8 cellular contexts compared by ENCODE assay signal in genomic region chr1:211675230-211676105, GRCh38. TPM values are rescaled to one million over a fixed set of nuclear protein-coding genes. Genes with fewer than 3 reads are reported as not detected.
DNase-seq lines count a peak whose midpoint lies in the region; TF ChIP-seq lines count a peak whose summit lies in the region.

NEK2 (minus strand) TSS chr1:211675621; CDS start chr1:211675479, 142 bp downstream.

- TF ChIP-seq CTCF in Loucy (conservative IDR thresholded peaks at IDR 0.05; ENCODE audit: low read length): no peak
- no peak for TF ChIP-seq CTCF in fibroblast of villous mesenchyme (IDR thresholded peaks at IDR 0.05; ENCODE audit: insufficient read depth, low read depth, low read length)
- TF ChIP-seq CTCF in neural crest cell (conservative IDR thresholded peaks at IDR 0.05): no peak
- no peak for TF ChIP-seq CTCF in stomach (IDR thresholded peaks at IDR 0.05)

- H3K27ac ChIP-seq in stomach: peak within 1 kb of the TSS in 3 of 5 donors; percentile 31 to 42 (median 33)

- peak within 1 kb of the TSS; percentile 94 for H3K27ac Mint-ChIP-seq in neural crest cell (ENCODE audit: unreplicated experiment)

- no peaks in the 10 kb centered on the region for H3K9me3 Mint-ChIP-seq in neural crest cell

- H3K4me3 ChIP-seq in H7 (ENCODE audit: insufficient read depth, low read depth, low read length): peak within 1 kb of the TSS; percentile 89
- H3K4me3 ChIP-seq in Loucy (ENCODE audit: low read length, poor library complexity, severe bottlenecking): peak within 1 kb of the TSS; percentile 79
- peak within 1 kb of the TSS; percentile 74 for H3K4me3 ChIP-seq in fibroblast of villous mesenchyme (ENCODE audit: low read depth, low read length)
- H3K4me3 ChIP-seq in stomach: peak within 1 kb of the TSS; percentile 51 to 74 (median 58)

- TF ChIP-seq EP300 in stomach (IDR thresholded peaks at IDR 0.05): no peak

- H2AFZ ChIP-seq in Loucy (ENCODE audit: low read length): peak within 1 kb of the TSS; percentile 83

- no peaks in the 10 kb centered on the region for H3F3A ChIP-seq in Loucy (ENCODE audit: low read depth)

- intact Hi-C loops in stomach (cut with DNase I; ENCODE audit: low total_unique reads): no loop called here

- no peaks in the 10 kb centered on the region for H3K36me3 Mint-ChIP-seq in neural crest cell (ENCODE audit: low read depth)

- peak within 1 kb of the TSS; percentile 81 for H3K9ac ChIP-seq in Loucy (ENCODE audit: low read depth, low read length, poor library complexity, severe bottlenecking)

- no peaks in the 10 kb centered on the region for H3K27me3 Mint-ChIP-seq in neural crest cell (ENCODE audit: low read depth)

- H3K27me3 ChIP-seq in H7 (ENCODE audit: control insufficient read depth, insufficient read depth, low read length): no peaks in the 10 kb centered on the region
- H3K27me3 ChIP-seq in Loucy (ENCODE audit: insufficient read depth, low read length, poor library complexity, severe bottlenecking): no peaks in the 10 kb centered on the region
- peaks cover 0 to 4% (median 0%) of the 10 kb centered on the region in 3 donors for H3K27me3 ChIP-seq in stomach

- no peak for TF ChIP-seq POLR2A in stomach (IDR thresholded peaks at IDR 0.05)

- H3K79me2 ChIP-seq in Loucy (ENCODE audit: insufficient read depth, low read length): peaks cover 43% of the 10 kb centered on the region

- H3K4me2 ChIP-seq in Loucy (ENCODE audit: low read depth, low read length, poor library complexity, severe bottlenecking): peak within 1 kb of the TSS; percentile 79

- H3K36me3 ChIP-seq in H7 (replicated peaks; ENCODE audit: control insufficient read depth, insufficient read depth, low read length) (peaks cover 3% of the 10 kb centered on the region), Loucy (ENCODE audit: insufficient read depth, low read length) (peaks cover 8% of the 10 kb centered on the region; the same call in 1 of the 2 replicates), stomach (peaks cover 0 to 4% (median 0%) of the 10 kb centered on the region in 4 donors)

- peak within 1 kb of the TSS; percentile 98 for H3K4me3 Mint-ChIP-seq in neural crest cell

- peaks cover 20% of the 10 kb centered on the region for H4K20me1 ChIP-seq in Loucy (ENCODE audit: insufficient read depth, low read length, poor library complexity, severe bottlenecking)

- H3K4me1 ChIP-seq in Loucy (ENCODE audit: insufficient read depth, low read length, poor library complexity, severe bottlenecking) (peaks cover 38% of the 10 kb centered on the region), stomach (peaks cover 7 to 18% (median 14%) of the 10 kb centered on the region in 4 donors)

- in situ Hi-C loops in G401 (cut with HindIII; ENCODE audit: low sequenced_read_pairs): no loop called here

- H3K4me1 Mint-ChIP-seq in neural crest cell: peaks cover 30% of the 10 kb centered on the region

- H3K9me2 ChIP-seq in Loucy (replicated peaks; ENCODE audit: low read depth, low read length): no peaks in the 10 kb centered on the region

- H3K9me3 ChIP-seq in Loucy (ENCODE audit: insufficient read depth, low read depth, low read length): no peaks in the 10 kb centered on the region
- no peaks in the 10 kb centered on the region for H3K9me3 ChIP-seq in stomach

- DNase-seq in G401 (ENCODE audit: low spot score): peak; percentile 91
- peak; percentile 91 for DNase-seq in H7
- DNase-seq in SHP77 (lab: John Stamatoyannopoulos, UW): peak; percentile 97
- peak; percentile 65 for DNase-seq in activated T-helper 9 cell treated with anti-CD3 and anti-CD28 coated beads, Interleukin-2, amount 50 U/mL, for 16 hours (ENCODE audit: low read depth)
- peak; percentile 93 for DNase-seq in fibroblast of villous mesenchyme (ENCODE audit: low read depth)
- peak; percentile 85 for DNase-seq in neural crest cell (ENCODE audit: low read depth, low spot score)
- peak; percentile 92 for DNase-seq in stomach

- WGBS in stomach, 5 donors: 0 to 1% (median 1%) methylated on average over 30 to 58 of the region's 58 CpGs

RNA-seq across cellular contexts. Expression of gene NEK2, which starts in this region (rescaled TPM):
- 38.2 and 42.5 TPM in 2 replicates for total RNA-seq in G401 (2014; rRNA removed; shearing (Covaris generic))
- 58.3 and 82.0 TPM in 2 replicates for total RNA-seq in H7 (2014; rRNA removed; shearing (Covaris generic))
- total RNA-seq in fibroblast of villous mesenchyme (10.0 and 17.7 TPM in 2 replicates), neural crest cell (27.1 and 31.0 TPM in 2 replicates), stomach (1 to 10 TPM in 2 of 5 donors, not detected in 3; 4.9 to 6.1 TPM)
- polyA plus RNA-seq in stomach: 1 to 10 TPM; 1.5 to 4.6 (median 2.2) TPM

Comparison
In these comparisons a context has a peak if more than half of its experiments do, and no peak if none do; other contexts are left out.
1. Peak in every context shown above with its lines: DNase-seq, H3K4me3 ChIP-seq and H3K27ac ChIP-seq.